Comparison of ENCODE assay signal across 18 cellular contexts in the genomic region with DNA sequence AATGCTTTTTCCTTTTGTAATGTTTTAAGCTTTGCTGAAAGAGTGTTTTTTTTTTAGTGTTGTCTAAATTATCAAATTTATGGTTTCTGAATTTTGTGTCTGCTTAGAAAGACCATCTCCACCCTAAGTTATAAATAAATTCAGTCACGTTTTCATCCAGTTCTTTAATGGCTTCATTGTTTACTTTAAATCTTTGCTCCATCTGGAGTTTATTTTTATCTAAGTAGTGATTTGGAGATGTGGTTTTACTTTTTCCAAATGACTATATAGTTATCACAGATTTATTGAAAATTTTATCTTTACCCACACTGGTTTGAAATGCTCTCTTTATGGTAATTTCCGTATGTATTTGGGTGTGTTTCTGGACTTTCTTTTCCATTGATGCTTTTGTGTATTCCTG.
DNase-seq lines count a peak whose midpoint lies in the region; FAIRE-seq and TF ChIP-seq lines count a peak whose summit lies in the region.
"Had no signal": no experiment of that assay in that cellular context is flagged by ENCODE, and none has a peak within 500 bp of the region (broad histone marks: within the 10 kb centered on the region; RNA-seq: fewer than 3 reads in every experiment).

No MANE protein-coding gene starts in this region.

- H3K27me3 Mint-ChIP-seq in neural crest cell (ENCODE audit: low read depth) = no peaks in the 10 kb centered on the region

- H3K9ac ChIP-seq in HUES6 (ENCODE audit: low read length) = no peak overlapping the region
- H3K9ac ChIP-seq: BLaER1 treated with 17β-estradiol and CSF1 and Interleukin-3, amounts not matched to agents 10 nM and 100 nM had no signal

- peak overlapping the region; percentile 2 for H3K4me3 Mint-ChIP-seq in neural crest cell

- H3K27ac ChIP-seq in HUES6 (ENCODE audit: low read depth, low read length) = 0 out of 2 replicates have a peak overlapping the region, but pooled peaks have one; percentile 14
- no peak overlapping the region for H3K27ac ChIP-seq in caudate nucleus (ENCODE audit: low read depth, low read length)
- H3K27ac ChIP-seq: BLaER1 treated with 17β-estradiol and CSF1 and Interleukin-3, amounts not matched to agents 10 nM and 100 nM; PC-9; SK-N-MC had no signal

- H3K36me3 Mint-ChIP-seq in neural crest cell (ENCODE audit: low read depth) = peaks cover 5% of the 10 kb centered on the region

- H3K9me3 ChIP-seq in HUES6 (ENCODE audit: control insufficient read depth, insufficient read depth, low read depth, low read length) = no peaks in the 10 kb centered on the region

- H3K4me1 Mint-ChIP-seq in neural crest cell = peaks cover 58% of the 10 kb centered on the region

- TF ChIP-seq CTCF in neural crest cell (conservative IDR thresholded peaks at IDR 0.05) = no peak

- no peak overlapping the region for H3K4me3 ChIP-seq in HUES6 (ENCODE audit: low read depth, low read length)
- H3K4me3 ChIP-seq: BLaER1 treated with 17β-estradiol and CSF1 and Interleukin-3, amounts not matched to agents 10 nM and 100 nM; PC-9; SK-N-MC had no signal

- no peaks in the 10 kb centered on the region for H3K36me3 ChIP-seq in HUES6 (ENCODE audit: control insufficient read depth, insufficient read depth, low read length)
- H3K36me3 ChIP-seq: BLaER1 treated with 17β-estradiol and CSF1 and Interleukin-3, amounts not matched to agents 10 nM and 100 nM had no signal

- H3K27ac Mint-ChIP-seq in neural crest cell (ENCODE audit: unreplicated experiment) = peak overlapping the region; percentile 43

- H3K9me3 Mint-ChIP-seq in neural crest cell = peaks cover 6% of the 10 kb centered on the region

- DNase-seq in NCI-H1694 treated with DMSO at 0.1 percent for 48 hours (lab: John Stamatoyannopoulos, UW) = peak; percentile 41
- DNase-seq in NCI-H1694 (lab: John Stamatoyannopoulos, UW) = no peak
- DNase-seq in neural crest cell (ENCODE audit: low read depth, low spot score) = no peak
- DNase-seq in NCI-H187 (lab: John Stamatoyannopoulos, UW) = no peak
- no peak for DNase-seq in caudate nucleus (lab: John Stamatoyannopoulos, UW)
- no peak for DNase-seq in NCI-H2196 (lab: John Stamatoyannopoulos, UW; ENCODE audit: unreplicated experiment)
- DNase-seq: DMS53, HCEC 1CT, KG1, NCI-H187 treated with DMSO at 0.1 percent for 48 hours, NCI-H226, NCI-H526, PC-9 had no signal

- no peaks in the 10 kb centered on the region for H3K27me3 ChIP-seq in HUES6 (ENCODE audit: control insufficient read depth, insufficient read depth, low read length)
- H3K27me3 ChIP-seq: BLaER1 treated with 17β-estradiol and CSF1 and Interleukin-3, amounts not matched to agents 10 nM and 100 nM had no signal

- peak; percentile 96 for FAIRE-seq in endometrium (lab: Jason Lieb, UNC)
- FAIRE-seq: GM18507 had no signal

- peaks cover 12% of the 10 kb centered on the region; the same call in 1 of the 2 replicates for H3K4me1 ChIP-seq in HUES6 (ENCODE audit: control insufficient read depth, insufficient read depth, low read length)
- H3K4me1 ChIP-seq: BLaER1 treated with 17β-estradiol and CSF1 and Interleukin-3, amounts not matched to agents 10 nM and 100 nM had no signal
